Comparison of ENCODE assay signal across 1 cellular context in the genomic region with DNA sequence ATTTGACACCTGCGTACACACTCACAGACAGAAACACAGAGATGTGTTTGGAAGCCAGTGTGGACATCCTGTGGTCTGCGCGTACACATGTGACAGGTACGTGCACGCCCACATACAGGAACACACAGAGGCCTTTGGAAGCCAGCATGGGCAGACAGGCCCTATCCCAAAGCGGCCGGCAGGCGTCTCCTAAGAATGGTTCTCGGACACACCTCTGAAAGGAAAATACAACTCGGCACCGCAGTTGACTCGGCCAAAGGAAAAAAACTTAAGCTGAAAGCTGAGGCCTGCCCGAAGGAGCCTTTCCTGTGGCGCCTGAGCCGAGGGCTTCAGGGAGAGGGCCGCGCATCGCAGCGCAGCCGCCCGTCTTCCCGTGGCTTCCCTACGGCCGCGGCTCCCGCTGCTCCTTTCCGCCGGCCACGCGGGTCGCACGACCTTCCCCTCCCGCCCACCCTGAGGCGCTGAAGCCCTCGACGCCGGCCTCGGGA.
A peak's percentile ranks its signal among the peaks of the same experiment; 100 is the strongest.
TF ChIP-seq lines count a peak whose summit lies in the region.

No MANE protein-coding gene starts in this region.

TF ChIP-seq in HepG2, 621 proteins besides CTCF, POLR2A, EP300 and RAD21 (continued from another document and continues in another):
- TF ChIP-seq, protein P1, sequence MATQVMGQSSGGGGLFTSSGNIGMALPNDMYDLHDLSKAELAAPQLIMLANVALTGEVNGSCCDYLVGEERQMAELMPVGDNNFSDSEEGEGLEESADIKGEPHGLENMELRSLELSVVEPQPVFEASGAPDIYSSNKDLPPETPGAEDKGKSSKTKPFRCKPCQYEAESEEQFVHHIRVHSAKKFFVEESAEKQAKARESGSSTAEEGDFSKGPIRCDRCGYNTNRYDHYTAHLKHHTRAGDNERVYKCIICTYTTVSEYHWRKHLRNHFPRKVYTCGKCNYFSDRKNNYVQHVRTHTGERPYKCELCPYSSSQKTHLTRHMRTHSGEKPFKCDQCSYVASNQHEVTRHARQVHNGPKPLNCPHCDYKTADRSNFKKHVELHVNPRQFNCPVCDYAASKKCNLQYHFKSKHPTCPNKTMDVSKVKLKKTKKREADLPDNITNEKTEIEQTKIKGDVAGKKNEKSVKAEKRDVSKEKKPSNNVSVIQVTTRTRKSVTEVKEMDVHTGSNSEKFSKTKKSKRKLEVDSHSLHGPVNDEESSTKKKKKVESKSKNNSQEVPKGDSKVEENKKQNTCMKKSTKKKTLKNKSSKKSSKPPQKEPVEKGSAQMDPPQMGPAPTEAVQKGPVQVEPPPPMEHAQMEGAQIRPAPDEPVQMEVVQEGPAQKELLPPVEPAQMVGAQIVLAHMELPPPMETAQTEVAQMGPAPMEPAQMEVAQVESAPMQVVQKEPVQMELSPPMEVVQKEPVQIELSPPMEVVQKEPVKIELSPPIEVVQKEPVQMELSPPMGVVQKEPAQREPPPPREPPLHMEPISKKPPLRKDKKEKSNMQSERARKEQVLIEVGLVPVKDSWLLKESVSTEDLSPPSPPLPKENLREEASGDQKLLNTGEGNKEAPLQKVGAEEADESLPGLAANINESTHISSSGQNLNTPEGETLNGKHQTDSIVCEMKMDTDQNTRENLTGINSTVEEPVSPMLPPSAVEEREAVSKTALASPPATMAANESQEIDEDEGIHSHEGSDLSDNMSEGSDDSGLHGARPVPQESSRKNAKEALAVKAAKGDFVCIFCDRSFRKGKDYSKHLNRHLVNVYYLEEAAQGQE (IDR thresholded peaks at IDR 0.05; ENCODE audit: borderline replicate concordance in 1 of 2, low read depth in 1 of 2, low read length in 2 of 2) = no peak
- TF ChIP-seq ZNF224 (CRISPR knock-in tag; IDR thresholded peaks at IDR 0.05) (no peak), ZNF501 (CRISPR knock-in tag; IDR thresholded peaks at IDR 0.05) (no peak), JDP2 (CRISPR knock-in tag; IDR thresholded peaks at IDR 0.05; ENCODE audit: borderline replicate concordance) (no peak), ZBTB25 (CRISPR knock-in tag; IDR thresholded peaks at IDR 0.05) (no peak), KLF13 (CRISPR knock-in tag; IDR thresholded peaks at IDR 0.05) (no peak), PRMT3 (CRISPR knock-in tag; IDR thresholded peaks at IDR 0.05; ENCODE audit: borderline replicate concordance, low read depth) (no peak), KDM1A (CRISPR knock-in tag; IDR thresholded peaks at IDR 0.05) (no peak), SKIL (CRISPR knock-in tag; IDR thresholded peaks at IDR 0.05; ENCODE audit: borderline replicate concordance) (no peak), JUNB (CRISPR knock-in tag; IDR thresholded peaks at IDR 0.05; ENCODE audit: borderline replicate concordance) (no peak), ZNF550 (CRISPR knock-in tag; IDR thresholded peaks at IDR 0.05; ENCODE audit: borderline replicate concordance) (no peak), MNT (IDR thresholded peaks at IDR 0.05) (0 out of 2 replicates have a peak, but pooled peaks have one; percentile 9), RNF2 (conservative IDR thresholded peaks at IDR 0.05; ENCODE audit: low read depth) (no peak), RFX1 (IDR thresholded peaks at IDR 0.05) (no peak), MTA1 (CRISPR knock-in tag; IDR thresholded peaks at IDR 0.05; ENCODE audit: borderline replicate concordance) (0 out of 2 replicates have a peak, but pooled peaks have one; percentile 18), ZNF256 (CRISPR knock-in tag; conservative IDR thresholded peaks at IDR 0.05) (no peak), FOXK1 (CRISPR knock-in tag; IDR thresholded peaks at IDR 0.05; ENCODE audit: borderline replicate concordance, low read depth) (0 out of 2 replicates have a peak, but pooled peaks have one; percentile 15), SPEN (CRISPR knock-in tag; IDR thresholded peaks at IDR 0.05; ENCODE audit: low read depth) (no peak; the same call in 1 of the 2 replicates), NR2F6 (IDR thresholded peaks at IDR 0.05) (no peak), NR2F6 (CRISPR knock-in tag; IDR thresholded peaks at IDR 0.05) (no peak), CAMTA2 (CRISPR knock-in tag; IDR thresholded peaks at IDR 0.05; ENCODE audit: borderline replicate concordance) (no peak), ZNF891 (CRISPR knock-in tag; IDR thresholded peaks at IDR 0.05) (no peak)
- TF ChIP-seq, protein P2, sequence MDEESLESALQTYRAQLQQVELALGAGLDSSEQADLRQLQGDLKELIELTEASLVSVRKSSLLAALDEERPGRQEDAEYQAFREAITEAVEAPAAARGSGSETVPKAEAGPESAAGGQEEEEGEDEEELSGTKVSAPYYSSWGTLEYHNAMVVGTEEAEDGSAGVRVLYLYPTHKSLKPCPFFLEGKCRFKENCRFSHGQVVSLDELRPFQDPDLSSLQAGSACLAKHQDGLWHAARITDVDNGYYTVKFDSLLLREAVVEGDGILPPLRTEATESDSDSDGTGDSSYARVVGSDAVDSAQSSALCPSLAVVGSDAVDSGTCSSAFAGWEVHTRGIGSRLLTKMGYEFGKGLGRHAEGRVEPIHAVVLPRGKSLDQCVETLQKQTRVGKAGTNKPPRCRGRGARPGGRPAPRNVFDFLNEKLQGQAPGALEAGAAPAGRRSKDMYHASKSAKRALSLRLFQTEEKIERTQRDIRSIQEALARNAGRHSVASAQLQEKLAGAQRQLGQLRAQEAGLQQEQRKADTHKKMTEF (CRISPR knock-in tag; IDR thresholded peaks at IDR 0.05) = no peak
- TF ChIP-seq, protein P3, sequence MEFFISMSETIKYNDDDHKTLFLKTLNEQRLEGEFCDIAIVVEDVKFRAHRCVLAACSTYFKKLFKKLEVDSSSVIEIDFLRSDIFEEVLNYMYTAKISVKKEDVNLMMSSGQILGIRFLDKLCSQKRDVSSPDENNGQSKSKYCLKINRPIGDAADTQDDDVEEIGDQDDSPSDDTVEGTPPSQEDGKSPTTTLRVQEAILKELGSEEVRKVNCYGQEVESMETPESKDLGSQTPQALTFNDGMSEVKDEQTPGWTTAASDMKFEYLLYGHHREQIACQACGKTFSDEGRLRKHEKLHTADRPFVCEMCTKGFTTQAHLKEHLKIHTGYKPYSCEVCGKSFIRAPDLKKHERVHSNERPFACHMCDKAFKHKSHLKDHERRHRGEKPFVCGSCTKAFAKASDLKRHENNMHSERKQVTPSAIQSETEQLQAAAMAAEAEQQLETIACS (CRISPR knock-in tag; IDR thresholded peaks at IDR 0.05) = no peak
- TF ChIP-seq, protein P4, sequence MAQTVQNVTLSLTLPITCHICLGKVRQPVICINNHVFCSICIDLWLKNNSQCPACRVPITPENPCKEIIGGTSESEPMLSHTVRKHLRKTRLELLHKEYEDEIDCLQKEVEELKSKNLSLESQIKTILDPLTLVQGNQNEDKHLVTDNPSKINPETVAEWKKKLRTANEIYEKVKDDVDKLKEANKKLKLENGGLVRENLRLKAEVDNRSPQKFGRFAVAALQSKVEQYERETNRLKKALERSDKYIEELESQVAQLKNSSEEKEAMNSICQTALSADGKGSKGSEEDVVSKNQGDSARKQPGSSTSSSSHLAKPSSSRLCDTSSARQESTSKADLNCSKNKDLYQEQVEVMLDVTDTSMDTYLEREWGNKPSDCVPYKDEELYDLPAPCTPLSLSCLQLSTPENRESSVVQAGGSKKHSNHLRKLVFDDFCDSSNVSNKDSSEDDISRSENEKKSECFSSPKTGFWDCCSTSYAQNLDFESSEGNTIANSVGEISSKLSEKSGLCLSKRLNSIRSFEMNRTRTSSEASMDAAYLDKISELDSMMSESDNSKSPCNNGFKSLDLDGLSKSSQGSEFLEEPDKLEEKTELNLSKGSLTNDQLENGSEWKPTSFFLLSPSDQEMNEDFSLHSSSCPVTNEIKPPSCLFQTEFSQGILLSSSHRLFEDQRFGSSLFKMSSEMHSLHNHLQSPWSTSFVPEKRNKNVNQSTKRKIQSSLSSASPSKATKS (CRISPR knock-in tag; IDR thresholded peaks at IDR 0.05) = no peak
- TF ChIP-seq, protein P5, sequence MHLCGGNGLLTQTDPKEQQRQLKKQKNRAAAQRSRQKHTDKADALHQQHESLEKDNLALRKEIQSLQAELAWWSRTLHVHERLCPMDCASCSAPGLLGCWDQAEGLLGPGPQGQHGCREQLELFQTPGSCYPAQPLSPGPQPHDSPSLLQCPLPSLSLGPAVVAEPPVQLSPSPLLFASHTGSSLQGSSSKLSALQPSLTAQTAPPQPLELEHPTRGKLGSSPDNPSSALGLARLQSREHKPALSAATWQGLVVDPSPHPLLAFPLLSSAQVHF (CRISPR knock-in tag; IDR thresholded peaks at IDR 0.05) = no peak
- TF ChIP-seq, protein P6, sequence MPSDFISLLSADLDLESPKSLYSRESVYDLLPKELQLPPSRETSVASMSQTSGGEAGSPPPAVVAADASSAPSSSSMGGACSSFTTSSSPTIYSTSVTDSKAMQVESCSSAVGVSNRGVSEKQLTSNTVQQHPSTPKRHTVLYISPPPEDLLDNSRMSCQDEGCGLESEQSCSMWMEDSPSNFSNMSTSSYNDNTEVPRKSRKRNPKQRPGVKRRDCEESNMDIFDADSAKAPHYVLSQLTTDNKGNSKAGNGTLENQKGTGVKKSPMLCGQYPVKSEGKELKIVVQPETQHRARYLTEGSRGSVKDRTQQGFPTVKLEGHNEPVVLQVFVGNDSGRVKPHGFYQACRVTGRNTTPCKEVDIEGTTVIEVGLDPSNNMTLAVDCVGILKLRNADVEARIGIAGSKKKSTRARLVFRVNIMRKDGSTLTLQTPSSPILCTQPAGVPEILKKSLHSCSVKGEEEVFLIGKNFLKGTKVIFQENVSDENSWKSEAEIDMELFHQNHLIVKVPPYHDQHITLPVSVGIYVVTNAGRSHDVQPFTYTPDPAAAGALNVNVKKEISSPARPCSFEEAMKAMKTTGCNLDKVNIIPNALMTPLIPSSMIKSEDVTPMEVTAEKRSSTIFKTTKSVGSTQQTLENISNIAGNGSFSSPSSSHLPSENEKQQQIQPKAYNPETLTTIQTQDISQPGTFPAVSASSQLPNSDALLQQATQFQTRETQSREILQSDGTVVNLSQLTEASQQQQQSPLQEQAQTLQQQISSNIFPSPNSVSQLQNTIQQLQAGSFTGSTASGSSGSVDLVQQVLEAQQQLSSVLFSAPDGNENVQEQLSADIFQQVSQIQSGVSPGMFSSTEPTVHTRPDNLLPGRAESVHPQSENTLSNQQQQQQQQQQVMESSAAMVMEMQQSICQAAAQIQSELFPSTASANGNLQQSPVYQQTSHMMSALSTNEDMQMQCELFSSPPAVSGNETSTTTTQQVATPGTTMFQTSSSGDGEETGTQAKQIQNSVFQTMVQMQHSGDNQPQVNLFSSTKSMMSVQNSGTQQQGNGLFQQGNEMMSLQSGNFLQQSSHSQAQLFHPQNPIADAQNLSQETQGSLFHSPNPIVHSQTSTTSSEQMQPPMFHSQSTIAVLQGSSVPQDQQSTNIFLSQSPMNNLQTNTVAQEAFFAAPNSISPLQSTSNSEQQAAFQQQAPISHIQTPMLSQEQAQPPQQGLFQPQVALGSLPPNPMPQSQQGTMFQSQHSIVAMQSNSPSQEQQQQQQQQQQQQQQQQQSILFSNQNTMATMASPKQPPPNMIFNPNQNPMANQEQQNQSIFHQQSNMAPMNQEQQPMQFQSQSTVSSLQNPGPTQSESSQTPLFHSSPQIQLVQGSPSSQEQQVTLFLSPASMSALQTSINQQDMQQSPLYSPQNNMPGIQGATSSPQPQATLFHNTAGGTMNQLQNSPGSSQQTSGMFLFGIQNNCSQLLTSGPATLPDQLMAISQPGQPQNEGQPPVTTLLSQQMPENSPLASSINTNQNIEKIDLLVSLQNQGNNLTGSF (CRISPR knock-in tag; IDR thresholded peaks at IDR 0.05) = no peak
- TF ChIP-seq, protein P7, sequence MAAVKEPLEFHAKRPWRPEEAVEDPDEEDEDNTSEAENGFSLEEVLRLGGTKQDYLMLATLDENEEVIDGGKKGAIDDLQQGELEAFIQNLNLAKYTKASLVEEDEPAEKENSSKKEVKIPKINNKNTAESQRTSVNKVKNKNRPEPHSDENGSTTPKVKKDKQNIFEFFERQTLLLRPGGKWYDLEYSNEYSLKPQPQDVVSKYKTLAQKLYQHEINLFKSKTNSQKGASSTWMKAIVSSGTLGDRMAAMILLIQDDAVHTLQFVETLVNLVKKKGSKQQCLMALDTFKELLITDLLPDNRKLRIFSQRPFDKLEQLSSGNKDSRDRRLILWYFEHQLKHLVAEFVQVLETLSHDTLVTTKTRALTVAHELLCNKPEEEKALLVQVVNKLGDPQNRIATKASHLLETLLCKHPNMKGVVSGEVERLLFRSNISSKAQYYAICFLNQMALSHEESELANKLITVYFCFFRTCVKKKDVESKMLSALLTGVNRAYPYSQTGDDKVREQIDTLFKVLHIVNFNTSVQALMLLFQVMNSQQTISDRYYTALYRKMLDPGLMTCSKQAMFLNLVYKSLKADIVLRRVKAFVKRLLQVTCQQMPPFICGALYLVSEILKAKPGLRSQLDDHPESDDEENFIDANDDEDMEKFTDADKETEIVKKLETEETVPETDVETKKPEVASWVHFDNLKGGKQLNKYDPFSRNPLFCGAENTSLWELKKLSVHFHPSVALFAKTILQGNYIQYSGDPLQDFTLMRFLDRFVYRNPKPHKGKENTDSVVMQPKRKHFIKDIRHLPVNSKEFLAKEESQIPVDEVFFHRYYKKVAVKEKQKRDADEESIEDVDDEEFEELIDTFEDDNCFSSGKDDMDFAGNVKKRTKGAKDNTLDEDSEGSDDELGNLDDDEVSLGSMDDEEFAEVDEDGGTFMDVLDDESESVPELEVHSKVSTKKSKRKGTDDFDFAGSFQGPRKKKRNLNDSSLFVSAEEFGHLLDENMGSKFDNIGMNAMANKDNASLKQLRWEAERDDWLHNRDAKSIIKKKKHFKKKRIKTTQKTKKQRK (IDR thresholded peaks at IDR 0.05; ENCODE audit: low read length) = no peak
